ENCODE assay signal across 18 cellular contexts in genomic region chr6:8814440-8815000, GRCh38.
"Had no signal": no experiment of that assay in that cellular context is flagged by ENCODE, and none has a peak within 500 bp of the region (broad histone marks: within the 10 kb centered on the region; RNA-seq: fewer than 3 reads in every experiment).

No MANE protein-coding gene starts in this region.

- H3K27ac ChIP-seq: pancreas, psoas muscle, right atrium auricular region, tibial artery had no signal

- H3K4me3 Mint-ChIP-seq: activated CD4-positive, alpha-beta T cell treated with anti-CD3 and anti-CD28 coated beads, Interleukin-2, amount 10 ng/mL, durations not matched to agents 7 days and 5 days; activated CD8-positive, alpha-beta T cell treated with anti-CD3 and anti-CD28 coated beads, Interleukin-2, amount 10 ng/mL, durations not matched to agents 7 days and 5 days; brain; naive thymus-derived CD8-positive, alpha-beta T cell; stimulated activated naive CD8-positive, alpha-beta T cell treated with anti-CD3 and anti-CD28 coated beads, Interleukin-15, amount 100 ng/mL, for 72 hours had no signal

- H3K4me3 ChIP-seq: lung, pancreas, psoas muscle, right atrium auricular region, tibial artery had no signal

- ATAC-seq: activated CD8-positive, alpha-beta T cell treated with anti-CD3 and anti-CD28 coated beads, Interleukin-2, amount 10 ng/mL, durations not matched to agents 7 days and 5 days; activated naive CD4-positive, alpha-beta T cell treated with anti-CD3 and anti-CD28 coated beads, Interleukin-2, amount 50 U/mL, for 72 hours; left lobe of liver; naive thymus-derived CD8-positive, alpha-beta T cell; pancreas; psoas muscle; stimulated activated naive CD8-positive, alpha-beta T cell treated with anti-CD3 and anti-CD28 coated beads, Interleukin-15, amount 100 ng/mL, for 72 hours had no signal

- FAIRE-seq: pancreas had no signal

- DNase-seq: activated CD4-positive, alpha-beta T cell treated with anti-CD3 and anti-CD28 coated beads, Interleukin-2, amount 10 ng/mL, durations not matched to agents 7 days and 5 days; activated CD4-positive, CD25-positive, alpha-beta regulatory T cell treated with anti-CD3 and anti-CD28 coated beads, Interleukin-2, amount 50 U/mL, for 72 hours; activated CD8-positive, alpha-beta T cell treated with anti-CD3 and anti-CD28 coated beads, Interleukin-2, amount 10 ng/mL, durations not matched to agents 7 days and 5 days; aorta; erythroblast; foreskin fibroblast; naive thymus-derived CD8-positive, alpha-beta T cell; pancreas; psoas muscle; stimulated activated CD4-positive, alpha-beta T cell treated with anti-CD3 and anti-CD28 coated beads, Interleukin-1b, Interleukin-23, amount 100 ng/mL, for 48 hours; stimulated activated naive CD8-positive, alpha-beta T cell treated with anti-CD3 and anti-CD28 coated beads, Interleukin-15, amount 100 ng/mL, for 72 hours; T-helper 2 cell; tibial artery had no signal

- H3K27me3 ChIP-seq: pancreas, right atrium auricular region, tibial artery had no signal

- H3K9me3 ChIP-seq: pancreas, psoas muscle, right atrium auricular region, tibial artery had no signal

- H3K27ac Mint-ChIP-seq: activated CD4-positive, alpha-beta T cell treated with anti-CD3 and anti-CD28 coated beads, Interleukin-2, amount 10 ng/mL, durations not matched to agents 7 days and 5 days; activated CD8-positive, alpha-beta T cell treated with anti-CD3 and anti-CD28 coated beads, Interleukin-2, amount 10 ng/mL, durations not matched to agents 7 days and 5 days; activated naive CD4-positive, alpha-beta T cell treated with anti-CD3 and anti-CD28 coated beads, Interleukin-2, amount 50 U/mL, for 72 hours; brain; naive thymus-derived CD8-positive, alpha-beta T cell; stimulated activated naive CD8-positive, alpha-beta T cell treated with anti-CD3 and anti-CD28 coated beads, Interleukin-15, amount 100 ng/mL, for 72 hours had no signal

- H3K4me1 ChIP-seq: pancreas, psoas muscle, right atrium auricular region, tibial artery had no signal

- H3K27me3 Mint-ChIP-seq: activated CD4-positive, alpha-beta T cell treated with anti-CD3 and anti-CD28 coated beads, Interleukin-2, amount 10 ng/mL, durations not matched to agents 7 days and 5 days; brain; stimulated activated naive CD8-positive, alpha-beta T cell treated with anti-CD3 and anti-CD28 coated beads, Interleukin-15, amount 100 ng/mL, for 72 hours had no signal

- H3K36me3 Mint-ChIP-seq: activated naive CD4-positive, alpha-beta T cell treated with anti-CD3 and anti-CD28 coated beads, Interleukin-2, amount 50 U/mL, for 72 hours; brain; naive thymus-derived CD8-positive, alpha-beta T cell had no signal

- H3K4me1 Mint-ChIP-seq: activated CD4-positive, alpha-beta T cell treated with anti-CD3 and anti-CD28 coated beads, Interleukin-2, amount 10 ng/mL, durations not matched to agents 7 days and 5 days; brain; naive thymus-derived CD8-positive, alpha-beta T cell; stimulated activated naive CD8-positive, alpha-beta T cell treated with anti-CD3 and anti-CD28 coated beads, Interleukin-15, amount 100 ng/mL, for 72 hours had no signal

- H3K36me3 ChIP-seq: pancreas, right atrium auricular region, tibial artery had no signal
